1 cellular context compared by ENCODE assay signal in genomic region chr20:25697132-25697446, GRCh38.
TF ChIP-seq lines count a peak whose summit lies in the region.

No MANE protein-coding gene starts in this region.

TF ChIP-seq in GM23338, 12 proteins besides CTCF, POLR2A, EP300 and RAD21 (continued from another document):
- TF ChIP-seq REST (IDR thresholded peaks at IDR 0.05; ENCODE audit: unreplicated experiment), result no peak
- TF ChIP-seq ZNF331 (CRISPR knock-in tag; IDR thresholded peaks at IDR 0.05; ENCODE audit: low read depth), result no peak
- no peak for TF ChIP-seq CREB1 (CRISPR knock-in tag; IDR thresholded peaks at IDR 0.05; ENCODE audit: low read depth)
- no peak for TF ChIP-seq ZNF462 (CRISPR knock-in tag; IDR thresholded peaks at IDR 0.05)
- no peak for TF ChIP-seq ZNF114 (CRISPR knock-in tag; IDR thresholded peaks at IDR 0.05)
TF ChIP-seq in GM23338: peak in this region for 0.
